8 cellular contexts compared by ENCODE assay signal in genomic region chr14:21525995-21526671, GRCh38.
DNase-seq lines count a peak whose midpoint lies in the region; ATAC-seq and TF ChIP-seq lines count a peak whose summit lies in the region.

Gene SALL2 (minus strand): TSS chr14:21526346. CDS start chr14:21526127, 219 bp downstream.

- no peak for DNase-seq in AG09309 (ENCODE audit: low read depth)
- DNase-seq in NCI-H510A (lab: John Stamatoyannopoulos, UW) = peak; percentile 92
- DNase-seq in activated CD8-positive, alpha-beta memory T cell treated with anti-CD3 and anti-CD28 coated beads, Interleukin-2, amount 50 U/mL, for 48 hours = peak; percentile 80
- peak; percentile 49 for DNase-seq in epithelial cell of esophagus (ENCODE audit: low read depth)
- peak; percentile 20 for DNase-seq in middle frontal gyrus (ENCODE audit: extremely low spot score, low spot score)
- DNase-seq in stimulated activated CD8-positive, alpha-beta memory T cell treated with anti-CD3 and anti-CD28 coated beads, Interleukin-15, amount 100 ng/mL, for 48 hours (ENCODE audit: low read depth in 2 of 2) = peak; percentile 47 to 57

- ATAC-seq in GM21825 (IDR thresholded peaks at IDR 0.05; ENCODE audit: unreplicated experiment) (peak; percentile 68), HG02840 (IDR thresholded peaks at IDR 0.05; ENCODE audit: low FRiP score, unreplicated experiment) (no peak)

- TF ChIP-seq CTCF in AG09309 (IDR thresholded peaks at IDR 0.05; ENCODE audit: control insufficient read depth, insufficient read depth, low read depth, low read length, missing control alignments) (no peak), epithelial cell of esophagus (IDR thresholded peaks at IDR 0.05; ENCODE audit: insufficient read depth, low read depth, low read length, missing control alignments) (no peak)

- H3K4me3 ChIP-seq in AG09309 (ENCODE audit: control insufficient read depth, low read depth, low read length) = peak within 1 kb of the TSS; percentile 81
- H3K4me3 ChIP-seq in epithelial cell of esophagus (ENCODE audit: low read length) = peak within 1 kb of the TSS; percentile 62
